Comparison of ENCODE assay signal across 1 cellular context in genomic region chr3:42032693-42033349, GRCh38.
TF ChIP-seq lines count a peak whose summit lies in the region.

No MANE protein-coding gene starts in this region.

TF ChIP-seq in HepG2, 621 proteins besides CTCF, POLR2A, EP300 and RAD21 (continued from another document and continues in another):
- TF ChIP-seq HOXA3 (CRISPR knock-in tag; IDR thresholded peaks at IDR 0.05) (peak; percentile 90), SKI (IDR thresholded peaks at IDR 0.05; ENCODE audit: partially characterized antibody) (peak; percentile 88), ZNF512 (CRISPR knock-in tag; IDR thresholded peaks at IDR 0.05) (no peak), TOE1 (CRISPR knock-in tag; IDR thresholded peaks at IDR 0.05) (no peak), ZNF704 (CRISPR knock-in tag; IDR thresholded peaks at IDR 0.05; ENCODE audit: borderline replicate concordance) (no peak), SOX13 (IDR thresholded peaks at IDR 0.05) (peak; percentile 57), SOX13 (CRISPR knock-in tag; conservative IDR thresholded peaks at IDR 0.05 in 1 of 2, IDR thresholded peaks at IDR 0.05 in 1 of 2) (peak in 1 of 2 experiments; percentile 92; a peak in 2 of 4 replicates), ZBTB8A (CRISPR knock-in tag; IDR thresholded peaks at IDR 0.05; ENCODE audit: borderline replicate concordance, low read depth) (no peak), BCL3 (CRISPR knock-in tag; IDR thresholded peaks at IDR 0.05) (no peak), ISX (CRISPR knock-in tag; conservative IDR thresholded peaks at IDR 0.05) (no peak), NCOR1 (IDR thresholded peaks at IDR 0.05; ENCODE audit: borderline replicate concordance, low read length) (peak; percentile 86), ZNF343 (CRISPR knock-in tag; IDR thresholded peaks at IDR 0.05) (no peak), ZNF431 (CRISPR knock-in tag; IDR thresholded peaks at IDR 0.05; ENCODE audit: borderline replicate concordance, low read depth) (no peak), SNAPC4 (CRISPR knock-in tag; IDR thresholded peaks at IDR 0.05) (peak; percentile 67; the same call in 1 of the 2 replicates), JARID2 (CRISPR knock-in tag; IDR thresholded peaks at IDR 0.05; ENCODE audit: insufficient replicate concordance) (no peak), ZNF263 (CRISPR knock-in tag; IDR thresholded peaks at IDR 0.05) (0 out of 2 replicates have a peak, but pooled peaks have one; percentile 14), GABPA (IDR thresholded peaks at IDR 0.05; ENCODE audit: low read depth, low read length) (no peak), GABPA (CRISPR knock-in tag; IDR thresholded peaks at IDR 0.05; ENCODE audit: low read depth) (no peak), ATF7 (IDR thresholded peaks at IDR 0.05) (no peak), ATF7 (CRISPR knock-in tag; IDR thresholded peaks at IDR 0.05) (no peak), DMAP1 (CRISPR knock-in tag; IDR thresholded peaks at IDR 0.05) (peak; percentile 67), KLF11 (CRISPR knock-in tag; IDR thresholded peaks at IDR 0.05) (peak; percentile 55; the same call in 1 of the 2 replicates), ZNF275 (CRISPR knock-in tag; IDR thresholded peaks at IDR 0.05; ENCODE audit: borderline replicate concordance) (0 out of 2 replicates have a peak, but pooled peaks have one; percentile 50), ZNF383 (CRISPR knock-in tag; IDR thresholded peaks at IDR 0.05; ENCODE audit: borderline replicate concordance) (no peak), YY1 (IDR thresholded peaks at IDR 0.05; ENCODE audit: insufficient read depth, insufficient replicate concordance, low read depth, low read length) (peak; percentile 11), DRAP1 (CRISPR knock-in tag; IDR thresholded peaks at IDR 0.05) (no peak), ZFAT (CRISPR knock-in tag; conservative IDR thresholded peaks at IDR 0.05) (no peak), ZNF251 (CRISPR knock-in tag; IDR thresholded peaks at IDR 0.05) (no peak), ZNF33B (CRISPR knock-in tag; IDR thresholded peaks at IDR 0.05) (no peak), ADNP (CRISPR knock-in tag; IDR thresholded peaks at IDR 0.05) (0 out of 2 replicates have a peak, but pooled peaks have one; percentile 12), SSRP1 (CRISPR knock-in tag; IDR thresholded peaks at IDR 0.05) (peak; percentile 66; the same call in 1 of the 2 replicates), TBX2 (CRISPR knock-in tag; IDR thresholded peaks at IDR 0.05; ENCODE audit: borderline replicate concordance) (peak; percentile 89), ZBTB42 (CRISPR knock-in tag; IDR thresholded peaks at IDR 0.05) (no peak), NFYC (CRISPR knock-in tag; IDR thresholded peaks at IDR 0.05) (no peak), SYNCRIP (IDR thresholded peaks at IDR 0.05; ENCODE audit: insufficient read depth, low read depth, low read length) (no peak), HIC2 (CRISPR knock-in tag; IDR thresholded peaks at IDR 0.05; ENCODE audit: low read depth) (no peak), ELF4 (CRISPR knock-in tag; IDR thresholded peaks at IDR 0.05; ENCODE audit: borderline replicate concordance) (0 out of 2 replicates have a peak, but pooled peaks have one; percentile 59), ZBTB7B (CRISPR knock-in tag; IDR thresholded peaks at IDR 0.05) (peak; percentile 48; the same call in 1 of the 2 replicates), ZNF44 (CRISPR knock-in tag; IDR thresholded peaks at IDR 0.05) (no peak), NR2F2 (IDR thresholded peaks at IDR 0.05; ENCODE audit: borderline replicate concordance, low read depth) (peak; percentile 59; the same call in 1 of the 2 replicates), ZNF740 (CRISPR knock-in tag; IDR thresholded peaks at IDR 0.05) (no peak), RFX3 (CRISPR knock-in tag; IDR thresholded peaks at IDR 0.05) (no peak), TFDP1 (CRISPR knock-in tag; IDR thresholded peaks at IDR 0.05; ENCODE audit: borderline replicate concordance) (peak; percentile 45; the same call in 1 of the 2 replicates), ZNF761 (CRISPR knock-in tag; conservative IDR thresholded peaks at IDR 0.05) (no peak), NFIB (CRISPR knock-in tag; IDR thresholded peaks at IDR 0.05; ENCODE audit: borderline replicate concordance) (no peak), TERF1 (CRISPR knock-in tag; IDR thresholded peaks at IDR 0.05) (no peak), ELK4 (CRISPR knock-in tag; IDR thresholded peaks at IDR 0.05; ENCODE audit: borderline replicate concordance) (no peak)
